Comparison of ENCODE assay signal across 1 cellular context in the genomic region with DNA sequence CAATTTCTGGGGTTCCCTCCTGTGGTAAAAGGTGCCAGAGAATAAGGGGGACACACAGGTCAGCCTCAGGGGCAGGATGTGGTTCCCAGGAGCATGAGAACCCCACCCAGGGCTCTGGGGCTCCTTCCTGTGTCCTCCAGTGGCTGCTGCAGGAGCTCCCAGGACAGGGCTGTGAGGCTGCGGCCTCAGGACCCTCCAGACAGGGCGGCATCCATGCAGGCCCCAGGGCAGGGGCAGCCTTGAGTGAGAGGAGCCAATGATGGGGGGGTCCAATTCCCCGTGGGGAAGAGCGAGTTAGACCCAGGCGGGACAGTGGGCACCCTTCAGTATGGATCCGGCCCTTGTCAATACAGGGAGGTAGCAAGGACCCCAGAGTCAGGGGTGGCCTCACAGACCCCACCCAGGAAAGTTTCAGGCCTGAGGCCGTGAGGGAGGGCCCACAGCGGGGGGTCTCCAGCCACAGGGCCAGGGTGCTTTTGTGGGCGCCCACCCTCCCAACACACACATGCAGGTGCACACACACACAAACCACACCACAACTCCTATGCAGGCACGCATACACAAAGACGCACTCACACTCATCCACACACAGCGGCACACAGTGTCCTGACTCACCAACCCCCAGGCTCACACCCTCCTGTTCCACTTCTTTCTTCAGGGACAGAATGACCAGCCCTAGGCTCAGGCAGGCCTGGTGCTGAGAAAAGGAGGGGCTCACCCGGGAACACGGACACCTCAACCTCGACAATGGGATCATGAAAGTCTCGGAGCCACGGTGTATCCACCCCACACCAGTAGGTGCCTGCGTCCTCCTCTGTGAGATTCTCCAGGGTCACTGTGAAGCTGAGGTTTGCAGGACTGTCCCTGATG.
TF ChIP-seq lines count a peak whose summit lies in the region.

No MANE protein-coding gene starts in this region.

TF ChIP-seq in K562, 482 proteins besides CTCF, POLR2A, EP300 and RAD21:
- TF ChIP-seq PRPF4 (IDR thresholded peaks at IDR 0.05; ENCODE audit: insufficient read depth, low read depth, low read length, poor library complexity, severe bottlenecking), result no peak
- no peak for TF ChIP-seq HIVEP1 (CRISPR knock-in tag; IDR thresholded peaks at IDR 0.05)
- no peak for TF ChIP-seq NRF1 (conservative IDR thresholded peaks at IDR 0.05 in 1 of 2, IDR thresholded peaks at IDR 0.05 in 1 of 2)
- no peak for TF ChIP-seq SREBF2 (CRISPR knock-in tag; IDR thresholded peaks at IDR 0.05)
- TF ChIP-seq ZNF23 (CRISPR knock-in tag; IDR thresholded peaks at IDR 0.05), result no peak
- no peak for TF ChIP-seq ZNF146 (CRISPR knock-in tag; IDR thresholded peaks at IDR 0.05; ENCODE audit: unreplicated experiment)
